In genomic region chr16:76705883-76706282, GRCh38 we compare ENCODE assay signal across 24 cellular contexts.
"Had no signal": no experiment of that assay in that cellular context is flagged by ENCODE, and none has a peak within 500 bp of the region (broad histone marks: within the 10 kb centered on the region; RNA-seq: fewer than 3 reads in every experiment).

No MANE protein-coding gene starts in this region.

- DNase-seq: activated CD4-positive, alpha-beta memory T cell treated with anti-CD3 and anti-CD28 coated beads, Interleukin-2, amount 10 ng/mL, durations not matched to agents 7 days and 5 days; activated CD4-positive, alpha-beta T cell treated with anti-CD3 and anti-CD28 coated beads, Interleukin-2, amount 50 U/mL, for 1 hour; activated CD4-positive, CD25-positive, alpha-beta regulatory T cell; activated naive CD4-positive, alpha-beta T cell treated with anti-CD3 and anti-CD28 coated beads, Interleukin-2, amount 50 U/mL, for 16 hours; activated naive CD8-positive, alpha-beta T cell treated with anti-CD3 and anti-CD28 coated beads, Interleukin-2, amount 10 ng/mL, durations not matched to agents 7 days and 5 days; activated T-cell treated with anti-CD3 and anti-CD28 coated beads, Interleukin-2, amount 50 U/mL, for 72 hours; adrenal gland; anterior cingulate cortex; caudate nucleus; KG1; NCI-H1048; NCI-H146; NCI-H2029; NCI-H2107; NCI-H345; NCI-H510A; NCI-H69; PC-9; SIG-M5; T-cell; T-helper 2 cell; T1000 had no signal

- H3K36me3 ChIP-seq: adrenal gland, breast epithelium had no signal

- ATAC-seq: activated T-cell treated with anti-CD3 and anti-CD28 coated beads, Interleukin-2, amount 50 U/mL, for 72 hours; T-cell had no signal

- H3K4me3 ChIP-seq: adrenal gland, breast epithelium, PC-9 had no signal

- H3K4me1 ChIP-seq: adrenal gland, breast epithelium had no signal

- H3K27me3 ChIP-seq: adrenal gland, breast epithelium had no signal

- H3K27ac ChIP-seq: adrenal gland, breast epithelium, PC-9, VCaP had no signal

- H3K4me2 ChIP-seq: PC-9 had no signal

- H3K9me3 ChIP-seq: adrenal gland, breast epithelium had no signal

- H2AFZ ChIP-seq: PC-9 had no signal
